11 cellular contexts compared by ENCODE assay signal in the genomic region with DNA sequence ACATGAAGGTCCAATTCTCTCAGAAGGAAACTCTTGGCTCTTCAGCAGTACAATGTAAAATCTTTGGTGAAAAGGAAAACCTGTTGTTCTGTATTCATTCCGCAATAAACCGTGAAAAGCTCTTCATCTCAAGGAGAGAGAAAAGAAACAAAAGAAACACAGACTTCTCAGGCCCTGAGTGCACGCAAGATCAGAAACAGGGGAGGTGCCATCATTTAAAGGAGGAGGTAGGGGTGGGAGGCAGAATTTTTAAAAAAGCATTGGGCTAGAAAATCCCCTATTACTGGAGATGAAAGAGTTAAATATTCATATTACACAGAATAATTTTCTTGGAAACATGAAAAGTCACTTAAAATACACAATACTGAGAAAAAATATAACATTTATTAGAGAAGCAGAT. TPM values are rescaled to one million over a fixed set of nuclear protein-coding genes. Genes with fewer than 3 reads are reported as not detected.
DNase-seq lines count a peak whose midpoint lies in the region; ATAC-seq and TF ChIP-seq lines count a peak whose summit lies in the region.
"Had no signal": no experiment of that assay in that cellular context is flagged by ENCODE, and none has a peak within 500 bp of the region (broad histone marks: within the 10 kb centered on the region; RNA-seq: fewer than 3 reads in every experiment).

No MANE protein-coding gene starts in this region.

- 93% methylated on average over 3 of the region's 3 CpGs for WGBS in smooth muscle cell (ENCODE audit: low lambda C conversion rate)

- CTCF ChIA-PET in OCI-LY7 (lab: Charles Lee; ENCODE audit: unreplicated experiment) = no interaction called here

- H3K27ac ChIP-seq in DND-41 (ENCODE audit: low read length) = peak overlapping the region; percentile 97
- peak overlapping the region; percentile 6 for H3K27ac ChIP-seq in OCI-LY7 (ENCODE audit: low read depth, low read length, poor library complexity, severe bottlenecking)
- peak overlapping the region; percentile 99 for H3K27ac ChIP-seq in effector memory CD4-positive, alpha-beta T cell (ENCODE audit: insufficient read depth, low read length, poor library complexity, severe bottlenecking)
- peak overlapping the region; percentile 45 for H3K27ac ChIP-seq in smooth muscle cell (ENCODE audit: low read depth)

- H3K9me3 ChIP-seq in DND-41 (ENCODE audit: insufficient read depth, low read length, severe bottlenecking) = no peaks in the 10 kb centered on the region
- peaks cover 4% of the 10 kb centered on the region; the same call in 1 of the 2 replicates for H3K9me3 ChIP-seq in OCI-LY7 (ENCODE audit: low read length)
- no peaks in the 10 kb centered on the region for H3K9me3 ChIP-seq in effector memory CD4-positive, alpha-beta T cell (ENCODE audit: control insufficient read depth, low read length)
- no peaks in the 10 kb centered on the region for H3K9me3 ChIP-seq in smooth muscle cell (replicated peaks; ENCODE audit: low read depth)

- DNase-seq in DND-41 (peak; percentile 52), OCI-LY7 (ENCODE audit: low spot score) (no peak), smooth muscle cell (lab: John Stamatoyannopoulos, UW; ENCODE audit: unreplicated experiment) (no peak), NCI-H2081 (lab: John Stamatoyannopoulos, UW) (no peak), NCI-H510A (lab: John Stamatoyannopoulos, UW) (no peak)
- DNase-seq in effector memory CD4-positive, alpha-beta T cell = no peak
- DNase-seq: kidney, NCI-H2029 had no signal

- H3K36me3 ChIP-seq in DND-41 (ENCODE audit: insufficient read depth, low read length) (peaks cover 30% of the 10 kb centered on the region), OCI-LY7 (ENCODE audit: insufficient read depth, low read length) (peaks cover 79% of the 10 kb centered on the region), smooth muscle cell (ENCODE audit: low read depth) (no peaks in the 10 kb centered on the region)
- H3K36me3 ChIP-seq in effector memory CD4-positive, alpha-beta T cell (ENCODE audit: control insufficient read depth, insufficient read depth, low read length) = peaks cover 4% of the 10 kb centered on the region

- no peak for ATAC-seq in DND-41 (ENCODE audit: insufficient read depth, low read depth)
- no peak for ATAC-seq in HG03045 (IDR thresholded peaks at IDR 0.05; ENCODE audit: unreplicated experiment)
- no peak for ATAC-seq in GM18505 (IDR thresholded peaks at IDR 0.05; ENCODE audit: unreplicated experiment)
- ATAC-seq: activated CD4-positive, CD25-positive, alpha-beta regulatory T cell treated with anti-CD3 and anti-CD28 coated beads, Interleukin-2, amount 50 U/mL, for 24 hours had no signal

- TF ChIP-seq CTCF in DND-41 (IDR thresholded peaks at IDR 0.05; ENCODE audit: borderline replicate concordance, extremely low read depth, low read length, poor library complexity, severe bottlenecking) = no peak
- TF ChIP-seq CTCF in OCI-LY7 (conservative IDR thresholded peaks at IDR 0.05; ENCODE audit: low read length) = no peak
- no peak for TF ChIP-seq CTCF in smooth muscle cell (IDR thresholded peaks at IDR 0.05; ENCODE audit: borderline replicate concordance, insufficient read depth, poor library complexity, severe bottlenecking)

- POLR2A ChIA-PET in OCI-LY7 (lab: Charles Lee) = interaction anchor here (0.6 to 1.2 kb wide), 2 partner anchors 72 to 148 kb away, joined by 3 to 5 read pairs; no protein-coding TSS in a partner anchor

- H2AFZ ChIP-seq in DND-41 (ENCODE audit: low read depth, low read length) = no peak overlapping the region
- H2AFZ ChIP-seq in OCI-LY7 (ENCODE audit: low read length) = no peak overlapping the region
- no peak overlapping the region for H2AFZ ChIP-seq in smooth muscle cell (ENCODE audit: low read depth)

- H3F3A ChIP-seq in smooth muscle cell (ENCODE audit: low read depth) = no peaks in the 10 kb centered on the region

- H3K79me2 ChIP-seq in DND-41 (ENCODE audit: insufficient read depth, low read length) (peaks cover 44% of the 10 kb centered on the region), OCI-LY7 (ENCODE audit: insufficient read depth, low read depth, low read length) (peaks cover 10% of the 10 kb centered on the region; the same call in 1 of the 2 replicates), smooth muscle cell (ENCODE audit: low read depth) (no peaks in the 10 kb centered on the region)

- H4K20me1 ChIP-seq in DND-41 (ENCODE audit: insufficient read depth, low read length) = no peaks in the 10 kb centered on the region
- H4K20me1 ChIP-seq in OCI-LY7 (ENCODE audit: insufficient read depth, low read length) = 0 out of 2 replicates have a peak, but pooled peaks cover 6% of the 10 kb centered on the region
- no peaks in the 10 kb centered on the region for H4K20me1 ChIP-seq in smooth muscle cell (ENCODE audit: low read depth)

- H3K4me1 ChIP-seq in DND-41 (ENCODE audit: insufficient read depth, low read length) (peaks cover 98% of the 10 kb centered on the region), OCI-LY7 (ENCODE audit: insufficient read depth, low read length, poor library complexity, severe bottlenecking) (peaks cover 72% of the 10 kb centered on the region), smooth muscle cell (ENCODE audit: low read depth) (peaks cover under 1% of the 10 kb centered on the region)
- H3K4me1 ChIP-seq in effector memory CD4-positive, alpha-beta T cell (ENCODE audit: control insufficient read depth, insufficient read depth, low read length, poor library complexity, severe bottlenecking) = peaks cover 84% of the 10 kb centered on the region

- H3K9ac ChIP-seq in DND-41 (ENCODE audit: low read depth, low read length) (peak overlapping the region; percentile 76), smooth muscle cell (ENCODE audit: low read depth) (no peak overlapping the region)

- H3K4me2 ChIP-seq in DND-41 (ENCODE audit: insufficient read depth, low read length) (peak overlapping the region; percentile 53), OCI-LY7 (ENCODE audit: low read length) (peak overlapping the region; percentile 42), smooth muscle cell (peak overlapping the region; percentile 2)

- H3K9me2 ChIP-seq in OCI-LY7 (ENCODE audit: insufficient read depth, low read length) = no peaks in the 10 kb centered on the region

- TF ChIP-seq POLR2A in GM18505 (IDR thresholded peaks at IDR 0.05; ENCODE audit: borderline replicate concordance, extremely low read depth, insufficient read depth, insufficient read length) = no peak

- no TSS peak for BruUV-seq in OCI-LY7 (replicated peaks; lab: Mats Ljungman, UMichigan)

- peak overlapping the region in 1 of 2 experiments; percentile 39; a peak in 2 of 4 replicates for H3K4me3 ChIP-seq in DND-41 (ENCODE audit: low read depth in 1 of 2, low read length in 2 of 2)
- H3K4me3 ChIP-seq in OCI-LY7 (ENCODE audit: low read depth, low read length, poor library complexity, severe bottlenecking) = no peak overlapping the region
- H3K4me3 ChIP-seq in effector memory CD4-positive, alpha-beta T cell (ENCODE audit: insufficient read depth, low read depth, low read length, poor library complexity, severe bottlenecking) = peak overlapping the region; percentile 35
- H3K4me3 ChIP-seq in smooth muscle cell = no peak overlapping the region

- intact Hi-C loops in OCI-LY7 (cut with micrococcal nuclease; ENCODE audit: unreplicated experiment) = no loop called here

- H3K27me3 ChIP-seq in DND-41 (ENCODE audit: insufficient read depth, low read length, poor library complexity) (no peaks in the 10 kb centered on the region), smooth muscle cell (ENCODE audit: low read depth) (no peaks in the 10 kb centered on the region)
- H3K27me3 ChIP-seq in effector memory CD4-positive, alpha-beta T cell (replicated peaks; ENCODE audit: control insufficient read depth, insufficient read depth, low read length, poor library complexity, severe bottlenecking) = no peaks in the 10 kb centered on the region

RNA-seq across cellular contexts. Expression of a gene that starts 56.3 kb away (rescaled TPM):
- 14.4 and 15.5 TPM in 2 replicates for total RNA-seq in OCI-LY7 (2014; rRNA removed; shearing (Covaris generic))
- total RNA-seq in OCI-LY7 (2022) (24.1 and 26.1 TPM in 2 replicates), smooth muscle cell (14.6 and 22.3 TPM in 2 replicates)
- 29.7 and 35.7 TPM in 2 replicates for polyA plus RNA-seq in smooth muscle cell

RNA-seq across cellular contexts. Expression of a gene that starts 56.4 kb away (rescaled TPM):
- total RNA-seq in OCI-LY7 (2014; rRNA removed; shearing (Covaris generic)) = 49.4 and 57.6 TPM in 2 replicates
- total RNA-seq in OCI-LY7 (2022) = 60.6 and 62.4 TPM in 2 replicates
- total RNA-seq in smooth muscle cell = 38.0 and 42.3 TPM in 2 replicates
- polyA plus RNA-seq in smooth muscle cell = 53.8 and 78.0 TPM in 2 replicates

Comparison
In these comparisons a context has a peak if more than half of its experiments do, and no peak if none do; other contexts are left out.
1. H3K27ac ChIP-seq: peak in every context shown above with its lines; median percentile 99 in effector memory CD4-positive, alpha-beta T cell; 97 in DND-41; 45 in smooth muscle cell; 6 in OCI-LY7.
2. H3K4me2 ChIP-seq: peak in every context shown above with its lines; median percentile 53 in DND-41; 42 in OCI-LY7; 2 in smooth muscle cell.